17 cellular contexts compared by ENCODE assay signal in the genomic region with DNA sequence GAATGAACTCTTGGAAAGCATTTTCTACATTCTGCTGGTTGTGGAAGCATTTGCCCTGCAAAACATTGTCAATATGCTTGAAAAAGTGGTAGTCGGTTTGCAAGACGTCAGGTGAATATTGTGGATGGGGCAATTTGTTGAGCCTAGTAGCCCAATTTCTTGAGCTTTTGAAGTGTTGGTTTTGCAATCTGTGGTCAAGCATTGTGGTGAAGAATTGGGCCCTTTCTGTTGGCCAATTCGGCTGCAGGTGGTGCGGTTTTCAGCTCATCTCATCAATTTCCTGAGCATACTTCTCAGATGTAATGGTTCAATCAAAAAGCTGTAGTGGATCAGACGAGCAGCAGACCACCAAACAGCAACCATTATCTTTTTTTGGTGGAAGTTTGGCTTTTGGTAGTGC.
"Had no signal": no experiment of that assay in that cellular context is flagged by ENCODE, and none has a peak within 500 bp of the region (broad histone marks: within the 10 kb centered on the region; RNA-seq: fewer than 3 reads in every experiment).

No MANE protein-coding gene starts in this region.

- H3K4me1 ChIP-seq: adrenal gland, gastroesophageal sphincter, heart right ventricle, lower lobe of right lung, suprapubic skin, upper lobe of left lung had no signal

- H3K4me3 Mint-ChIP-seq: activated CD4-positive, alpha-beta memory T cell treated with anti-CD3 and anti-CD28 coated beads for 36 hours; activated T-cell treated with anti-CD3 and anti-CD28 coated beads, Interleukin-2, amount 50 U/mL, for 24 hours; nephron had no signal

- H3K27ac ChIP-seq: adrenal gland, gastroesophageal sphincter, heart right ventricle, lower lobe of right lung, skin epidermis, suprapubic skin, upper lobe of left lung, WERI-Rb-1 had no signal

- H3K27me3 ChIP-seq: adrenal gland, gastroesophageal sphincter, heart right ventricle, suprapubic skin, upper lobe of left lung had no signal

- H3K4me1 Mint-ChIP-seq: nephron had no signal

- H3K9me3 Mint-ChIP-seq: nephron had no signal

- H3K27me3 Mint-ChIP-seq: activated CD4-positive, alpha-beta memory T cell treated with anti-CD3 and anti-CD28 coated beads for 36 hours; activated T-cell treated with anti-CD3 and anti-CD28 coated beads, Interleukin-2, amount 50 U/mL, for 24 hours had no signal

- H3K36me3 Mint-ChIP-seq: activated CD4-positive, alpha-beta memory T cell treated with anti-CD3 and anti-CD28 coated beads for 36 hours had no signal

- H3K9me3 ChIP-seq: gastroesophageal sphincter, lower lobe of right lung, suprapubic skin, upper lobe of left lung had no signal

- DNase-seq: activated CD4-positive, alpha-beta memory T cell treated with anti-CD3 and anti-CD28 coated beads for 36 hours; activated effector memory CD4-positive, alpha-beta T cell treated with Interleukin-2 at 50 U/mL for 16 hours; activated naive CD4-positive, alpha-beta T cell treated with anti-CD3 and anti-CD28 coated beads, Interleukin-2, amount 50 U/mL, for 16 hours; activated T-cell treated with anti-CD3 and anti-CD28 coated beads, Interleukin-2, amount 50 U/mL, for 24 hours; adrenal gland; heart right ventricle; left cardiac atrium; lower lobe of right lung; nucleus accumbens; right cardiac atrium; stimulated activated naive CD8-positive, alpha-beta T cell treated with anti-CD3 and anti-CD28 coated beads, Interleukin-15, Interleukin-2, amounts not matched to agents 100 U/mL and 50 U/mL, for 24 hours; upper lobe of left lung; WERI-Rb-1 had no signal

- H3K36me3 ChIP-seq: adrenal gland, gastroesophageal sphincter, heart right ventricle, lower lobe of right lung, suprapubic skin, upper lobe of left lung, WERI-Rb-1 had no signal

- H3K4me3 ChIP-seq: adrenal gland, gastroesophageal sphincter, heart right ventricle, lower lobe of right lung, skin epidermis, suprapubic skin, upper lobe of left lung had no signal

- H3K27ac Mint-ChIP-seq: activated CD4-positive, alpha-beta memory T cell treated with anti-CD3 and anti-CD28 coated beads for 36 hours; activated T-cell treated with anti-CD3 and anti-CD28 coated beads, Interleukin-2, amount 50 U/mL, for 24 hours; nephron had no signal

- ATAC-seq: gastroesophageal sphincter; heart right ventricle; left cardiac atrium; lower lobe of right lung; right cardiac atrium; stimulated activated naive CD8-positive, alpha-beta T cell treated with anti-CD3 and anti-CD28 coated beads, Interleukin-15, Interleukin-2, amounts not matched to agents 100 U/mL and 50 U/mL, for 24 hours had no signal
